Comparison of ENCODE assay signal across 19 cellular contexts in genomic region chr1:94049791-94050190, GRCh38.
A peak's percentile ranks its signal among the peaks of the same experiment; 100 is the strongest.
DNase-seq lines count a peak whose midpoint lies in the region; ATAC-seq and TF ChIP-seq lines count a peak whose summit lies in the region.
"Had no signal": no experiment of that assay in that cellular context is flagged by ENCODE, and none has a peak within 500 bp of the region (broad histone marks: within the 10 kb centered on the region; RNA-seq: fewer than 3 reads in every experiment).

No MANE protein-coding gene starts in this region.

- H3K9ac ChIP-seq in PC-3 (ENCODE audit: low read length): no peak overlapping the region
- H3K9ac ChIP-seq in adipocyte (ENCODE audit: low read length): peak overlapping the region; percentile 23
- peak overlapping the region in 1 of 3 donors; percentile 18 for H3K9ac ChIP-seq in skeletal muscle tissue (ENCODE audit: low read depth in 1 of 3, low read length in 3 of 3)

- H2AFZ ChIP-seq in PC-3 (ENCODE audit: low read length): peak overlapping the region; percentile 62

- no peak for TF ChIP-seq CTCF in PC-3 (conservative IDR thresholded peaks at IDR 0.05; ENCODE audit: low read depth, low read length)
- no peak for TF ChIP-seq CTCF in right lobe of liver (IDR thresholded peaks at IDR 0.05)
- no peak for TF ChIP-seq CTCF in GM20000 (IDR thresholded peaks at IDR 0.05; ENCODE audit: extremely low read depth, missing control alignments)

- H3K79me2 ChIP-seq in PC-3 (ENCODE audit: low read length): no peaks in the 10 kb centered on the region

- TF ChIP-seq POLR2A in right lobe of liver (IDR thresholded peaks at IDR 0.05): no peak

- H3K27me3 ChIP-seq in PC-3 (ENCODE audit: low read length) (no peaks in the 10 kb centered on the region), adipocyte (replicated peaks; ENCODE audit: control insufficient read depth, insufficient read depth, low read length) (no peaks in the 10 kb centered on the region), right lobe of liver (no peaks in the 10 kb centered on the region), skeletal muscle tissue (ENCODE audit: control insufficient read depth in 3 of 3, insufficient read depth in 3 of 3, low read length in 3 of 3) (no peaks in the 10 kb centered on the region)

- H3K9me3 ChIP-seq in PC-3 (ENCODE audit: low read length) (no peaks in the 10 kb centered on the region), adipocyte (ENCODE audit: control insufficient read depth, low read length) (no peaks in the 10 kb centered on the region), right lobe of liver (no peaks in the 10 kb centered on the region), skeletal muscle tissue (ENCODE audit: control insufficient read depth in 3 of 3, low read length in 3 of 3) (no peaks in the 10 kb centered on the region)
- H3K9me3 ChIP-seq: thoracic aorta had no signal

- POLR2A ChIA-PET in PC-3 (lab: Charles Lee; ENCODE audit: unreplicated experiment): interaction anchor here (0.6 kb wide), 1 partner anchor 18 kb away, joined by 3 read pairs; no protein-coding TSS in a partner anchor

- no TSS peak for BruUV-seq in PC-3 (replicated peaks; lab: Mats Ljungman, UMichigan)

- H3K27ac ChIP-seq in PC-3 (ENCODE audit: low read length) (peak overlapping the region; percentile 53), right lobe of liver (peak overlapping the region in 2 of 3 donors; percentile 10 to 47), skeletal muscle tissue (ENCODE audit: low read depth, low read length) (peak overlapping the region; percentile 71)
- H3K27ac ChIP-seq: HL-60 had no signal

- no peak for ATAC-seq in PC-3
- peak in 3 of 4 donors; percentile 7 to 15 (median 7) for ATAC-seq in right lobe of liver
- ATAC-seq in GM21360 (IDR thresholded peaks at IDR 0.05; ENCODE audit: unreplicated experiment): no peak
- ATAC-seq: effector memory CD8-positive, alpha-beta T cell had no signal

- DNase-seq in PC-3 (no peak), adipocyte (ENCODE audit: low read depth) (no peak), right lobe of liver (no peak), dermis blood vessel endothelial cell (no peak), GM20000 (ENCODE audit: low spot score) (no peak)
- DNase-seq: activated CD4-positive, alpha-beta memory T cell treated with anti-CD3 and anti-CD28 coated beads, Interleukin-2, amount 10 ng/mL, durations not matched to agents 7 days and 5 days; activated CD4-positive, CD25-positive, alpha-beta regulatory T cell treated with anti-CD3 and anti-CD28 coated beads, Interleukin-2, amount 50 U/mL, for 72 hours; effector memory CD8-positive, alpha-beta T cell; kidney; naive B cell; NCI-H187; NCI-H69; retina; stimulated activated CD4-positive, alpha-beta T cell treated with anti-CD3 and anti-CD28 coated beads, Interleukin-4, amount 100 ng/mL, for 4 hours; stimulated activated naive CD4-positive, alpha-beta T cell treated with Interleukin-2 at 50 U/mL for 16 hours had no signal

- H4K20me1 ChIP-seq in PC-3 (ENCODE audit: low read length): no peaks in the 10 kb centered on the region

- H3K4me1 ChIP-seq in PC-3 (ENCODE audit: insufficient read depth, low read length) (peaks cover 43% of the 10 kb centered on the region), adipocyte (ENCODE audit: control insufficient read depth, insufficient read depth, low read length) (peaks cover 36% of the 10 kb centered on the region), right lobe of liver (peaks cover 0 to 4% (median 0%) of the 10 kb centered on the region in 4 donors), skeletal muscle tissue (ENCODE audit: control insufficient read depth in 3 of 3, insufficient read depth in 3 of 3, low read length in 3 of 3) (peaks cover 9 to 25% (median 14%) of the 10 kb centered on the region in 3 donors)

- CTCF ChIA-PET in PC-3 (lab: Charles Lee): interaction anchor here (0.6 to 0.8 kb wide), 2 partner anchors 10 to 286 kb away, joined by 3 read pairs; no protein-coding TSS in a partner anchor

- no peaks in the 10 kb centered on the region for H3K9me2 ChIP-seq in PC-3 (replicated peaks; ENCODE audit: low read length)

- no peak overlapping the region; the same call in 1 of the 2 replicates for H3K4me3 ChIP-seq in PC-3 (ENCODE audit: low read length)
- no peak overlapping the region for H3K4me3 ChIP-seq in adipocyte (ENCODE audit: low read length)
- no peak overlapping the region for H3K4me3 ChIP-seq in right lobe of liver
- H3K4me3 ChIP-seq in skeletal muscle tissue (ENCODE audit: low read length in 3 of 3): no peak overlapping the region
- H3K4me3 ChIP-seq: thoracic aorta had no signal

- 50% methylated on average over 3 of the region's 3 CpGs for WGBS in right lobe of liver (ENCODE audit: insufficient coverage, low coverage, low lambda C conversion rate, missing lambda C conversion rate)

- H3K36me3 ChIP-seq in PC-3 (ENCODE audit: low read depth, low read length) (no peaks in the 10 kb centered on the region), adipocyte (ENCODE audit: control insufficient read depth, insufficient read depth, low read length, severe bottlenecking) (no peaks in the 10 kb centered on the region), right lobe of liver (no peaks in the 10 kb centered on the region), skeletal muscle tissue (ENCODE audit: control insufficient read depth in 3 of 3, insufficient read depth in 3 of 3, low read length in 3 of 3) (no peaks in the 10 kb centered on the region)
- H3K36me3 ChIP-seq: thoracic aorta had no signal

- intact Hi-C loops in PC-3 (cut with micrococcal nuclease): loop anchor here (2.0 kb wide), 1 partner anchor 19 kb away; no protein-coding TSS in a partner anchor
- intact Hi-C loops in right lobe of liver (cut with DNase I): loop anchor here (5.0 kb wide), 1 partner anchor 288 kb away; no protein-coding TSS in a partner anchor

- peak overlapping the region; percentile 68 for H3K4me2 ChIP-seq in PC-3 (ENCODE audit: low read length)

- peaks cover 12% of the 10 kb centered on the region for H3F3A ChIP-seq in PC-3 (ENCODE audit: low read length, unreplicated experiment)

Comparison
In these comparisons a context has a peak if more than half of its experiments do, and no peak if none do; other contexts are left out.
1. ATAC-seq: peak in right lobe of liver (3 of 4); none in PC-3 (single experiment) and GM21360 (single experiment).
2. Peak in every context shown above with its lines, with median percentiles within 50 percentile points of each other: H3K27ac ChIP-seq.